8 cellular contexts compared by ENCODE assay signal in genomic region chr19:9140159-9140874, GRCh38. TPM values are rescaled to one million over a fixed set of nuclear protein-coding genes. Genes with fewer than 3 reads are reported as not detected.
DNase-seq lines count a peak whose midpoint lies in the region; ATAC-seq and TF ChIP-seq lines count a peak whose summit lies in the region.

Gene ZNF317 (plus strand): TSS chr19:9140397. CDS start chr19:9156017, 15,620 bp downstream.

- H3K27ac ChIP-seq in CD4-positive, alpha-beta T cell (ENCODE audit: low read depth, low read length) = peak within 1 kb of the TSS; percentile 86
- peak within 1 kb of the TSS; percentile 82 for H3K27ac ChIP-seq in effector memory CD4-positive, alpha-beta T cell (ENCODE audit: insufficient read depth, low read length, poor library complexity, severe bottlenecking)

- peaks cover 5% of the 10 kb centered on the region for H3K27me3 Mint-ChIP-seq in CD4-positive, alpha-beta T cell

- H3K9me3 Mint-ChIP-seq in CD4-positive, alpha-beta T cell = peaks cover 3% of the 10 kb centered on the region

- H3K27ac Mint-ChIP-seq in CD4-positive, alpha-beta T cell = peak within 1 kb of the TSS; percentile 94

- POLR2A ChIA-PET in CD4-positive, alpha-beta T cell (lab: Charles Lee) = interaction anchor here (0.6 to 1.0 kb wide), 3 partner anchors 295 to 721 kb away, joined by 3 to 4 read pairs (median 4); partner anchors contain the start of genes ZNF266 and ZNF846

- peak within 1 kb of the TSS; percentile 77 for H3K4me3 ChIP-seq in effector memory CD4-positive, alpha-beta T cell (ENCODE audit: insufficient read depth, low read depth, low read length, poor library complexity, severe bottlenecking)

- CTCF ChIA-PET in CD4-positive, alpha-beta T cell (lab: Charles Lee) = no interaction called here

- H3K27me3 ChIP-seq in CD4-positive, alpha-beta T cell (ENCODE audit: control insufficient read depth, insufficient read depth, low read length) = no peaks in the 10 kb centered on the region
- no peaks in the 10 kb centered on the region for H3K27me3 ChIP-seq in effector memory CD4-positive, alpha-beta T cell (replicated peaks; ENCODE audit: control insufficient read depth, insufficient read depth, low read length, poor library complexity, severe bottlenecking)

- H3K9me3 ChIP-seq in CD4-positive, alpha-beta T cell (ENCODE audit: control insufficient read depth, low read length) = peaks cover 9% of the 10 kb centered on the region
- H3K9me3 ChIP-seq in effector memory CD4-positive, alpha-beta T cell (ENCODE audit: control insufficient read depth, low read length) = peaks cover 9% of the 10 kb centered on the region

- TF ChIP-seq CTCF in CD4-positive, alpha-beta T cell (IDR thresholded peaks at IDR 0.05) = no peak

- H3K4me1 ChIP-seq in effector memory CD4-positive, alpha-beta T cell (ENCODE audit: control insufficient read depth, insufficient read depth, low read length, poor library complexity, severe bottlenecking) = peaks cover 14% of the 10 kb centered on the region

- ATAC-seq in CD4-positive, alpha-beta T cell (ENCODE audit: poor library complexity) = peak; percentile 90
- ATAC-seq in GM19463 (IDR thresholded peaks at IDR 0.05; ENCODE audit: unreplicated experiment) = peak; percentile 92

- intact Hi-C loops in CD4-positive, alpha-beta T cell (cut with DNase I, micrococcal nuclease) = loop anchor here (1.0 to 10.0 kb wide), 8 partner anchors 167 to 772 kb away; partner anchors contain the start of genes ZNF266 (in 2 of the 2), ZNF559 (in 2 of the 2), MBD3L1 (in 1 of the 2) and ZNF121 (in 1 of the 2)

- H3K36me3 ChIP-seq in effector memory CD4-positive, alpha-beta T cell (ENCODE audit: control insufficient read depth, insufficient read depth, low read length) = peaks cover 5% of the 10 kb centered on the region

- DNase-seq in CD4-positive, alpha-beta T cell = peak; percentile 81 to 91 (median 84)
- DNase-seq in HS-27A (ENCODE audit: low read depth) (peak; percentile 79), NK-92 (lab: John Stamatoyannopoulos, UW; ENCODE audit: unreplicated experiment) (peak; percentile 66), lung microvascular endothelial cell (ENCODE audit: low read depth in 2 of 2) (peak; percentile 92 to 93)
- peak; percentile 78 to 80 for DNase-seq in activated CD8-positive, alpha-beta memory T cell treated with anti-CD3 and anti-CD28 coated beads for 1 hour (ENCODE audit: extremely low read depth in 1 of 2, low read depth in 1 of 2)
- peak; percentile 71 to 88 (median 81) for DNase-seq in effector memory CD4-positive, alpha-beta T cell
- peak; percentile 81 to 87 (median 83) for DNase-seq in stimulated activated CD4-positive, alpha-beta T cell treated with anti-CD3 and anti-CD28 coated beads, TNF-alpha, amount 100 ng/mL, for 48 hours (ENCODE audit: low read depth in 3 of 3)

- H3K4me1 Mint-ChIP-seq in CD4-positive, alpha-beta T cell (ENCODE audit: low read depth) = peaks cover 48% of the 10 kb centered on the region

- peaks cover 49% of the 10 kb centered on the region for H3K36me3 Mint-ChIP-seq in CD4-positive, alpha-beta T cell (ENCODE audit: low read depth)

- peak within 1 kb of the TSS; percentile 96 for H3K4me3 Mint-ChIP-seq in CD4-positive, alpha-beta T cell

RNA-seq across cellular contexts. Expression of gene ZNF317, which starts in this region (rescaled TPM):
- total RNA-seq in CD4-positive, alpha-beta T cell = 100 to 1,000 TPM; 110 TPM
- total RNA-seq in lung microvascular endothelial cell = 7.4 and 12.3 TPM in 2 replicates

Comparison
In these comparisons a context has a peak if more than half of its experiments do, and no peak if none do; other contexts are left out.
1. Peak in every context shown above with its lines: DNase-seq, ATAC-seq, H3K4me3 ChIP-seq and H3K27ac ChIP-seq.